17 cellular contexts compared by ENCODE assay signal in genomic region chr21:39637971-39638628, GRCh38. TPM values are rescaled to one million over a fixed set of nuclear protein-coding genes. Genes with fewer than 3 reads are reported as not detected.
DNase-seq lines count a peak whose midpoint lies in the region; ATAC-seq and TF ChIP-seq lines count a peak whose summit lies in the region.
"Had no signal": no experiment of that assay in that cellular context is flagged by ENCODE, and none has a peak within 500 bp of the region (broad histone marks: within the 10 kb centered on the region; RNA-seq: fewer than 3 reads in every experiment).

No MANE protein-coding gene starts in this region.

- H3K4me1 Mint-ChIP-seq in mesothelial cell of epicardium (peaks cover 25% of the 10 kb centered on the region), type B pancreatic cell (ENCODE audit: unreplicated experiment) (peaks cover 31% of the 10 kb centered on the region)

- H3K27me3 ChIP-seq in colonic mucosa: no peaks in the 10 kb centered on the region

- peak; percentile 40 for DNase-seq in DMS 273 (lab: John Stamatoyannopoulos, UW; ENCODE audit: unreplicated experiment)
- DNase-seq in DMS 273 treated with DMSO at 0.1 percent for 48 hours (lab: John Stamatoyannopoulos, UW): no peak
- peak; percentile 69 for DNase-seq in colonic mucosa
- no peak for DNase-seq in mesothelial cell of epicardium (ENCODE audit: low spot score in 2 of 2, unreplicated experiment in 2 of 2)
- DNase-seq in type B pancreatic cell (ENCODE audit: extremely low spot score, unreplicated experiment): no peak
- DNase-seq in central memory CD4-positive, alpha-beta T cell: no peak
- DNase-seq in NCI-H1436 (lab: John Stamatoyannopoulos, UW): no peak
- DNase-seq: activated CD4-positive, CD25-positive, alpha-beta regulatory T cell treated with anti-CD3 and anti-CD28 coated beads, Interleukin-2, amount 50 U/mL, for 72 hours; BE2C; effector memory CD4-positive, alpha-beta T cell; left cardiac atrium; SIG-M5; T-helper 2 cell had no signal

- ATAC-seq in GM18907 (IDR thresholded peaks at IDR 0.05; ENCODE audit: unreplicated experiment): no peak
- ATAC-seq: left cardiac atrium had no signal

- H3K9ac ChIP-seq in colonic mucosa (ENCODE audit: low read depth in 2 of 2, low read length in 2 of 2): peak overlapping the region; percentile 28 to 67

- TF ChIP-seq CTCF in colonic mucosa (IDR thresholded peaks at IDR 0.05) (no peak), mesothelial cell of epicardium (IDR thresholded peaks at IDR 0.05; ENCODE audit: unreplicated experiment) (no peak), type B pancreatic cell (conservative IDR thresholded peaks at IDR 0.05) (no peak)

- H3K27ac Mint-ChIP-seq in mesothelial cell of epicardium (peak overlapping the region; percentile 14), type B pancreatic cell (peak overlapping the region; percentile 94)
- H3K27ac Mint-ChIP-seq: progenitor cell of endocrine pancreas had no signal

- H3K36me3 Mint-ChIP-seq in mesothelial cell of epicardium (no peaks in the 10 kb centered on the region), type B pancreatic cell (peaks cover 10% of the 10 kb centered on the region)

- H3K9me3 ChIP-seq in colonic mucosa: no peaks in the 10 kb centered on the region
- H3K9me3 ChIP-seq: BE2C had no signal

- H3K4me3 ChIP-seq in colonic mucosa: no peak overlapping the region

- peak overlapping the region; percentile 87 for H3K27ac ChIP-seq in colonic mucosa
- H3K27ac ChIP-seq: 22Rv1 had no signal

- intact Hi-C loops in colonic mucosa (cut with DNase I): loop anchor here (10.0 kb wide), 1 partner anchor 113 kb away; no protein-coding TSS in a partner anchor

- H3K9me3 Mint-ChIP-seq in mesothelial cell of epicardium (no peaks in the 10 kb centered on the region), type B pancreatic cell (no peaks in the 10 kb centered on the region)

- H3K27me3 Mint-ChIP-seq in mesothelial cell of epicardium (ENCODE audit: low read depth) (no peaks in the 10 kb centered on the region), type B pancreatic cell (no peaks in the 10 kb centered on the region)

- H3K4me3 Mint-ChIP-seq in mesothelial cell of epicardium (no peak overlapping the region), type B pancreatic cell (peak overlapping the region; percentile 66)

- peaks cover 8% of the 10 kb centered on the region for H3K4me1 ChIP-seq in colonic mucosa
- H3K4me1 ChIP-seq: BE2C had no signal

- H3K36me3 ChIP-seq in colonic mucosa: no peaks in the 10 kb centered on the region
- H3K36me3 ChIP-seq: BE2C had no signal

RNA-seq across cellular contexts. Expression of gene B3GALT5, which starts 25.4 kb away (rescaled TPM):
- total RNA-seq in colonic mucosa: 100 to 1,000 TPM; 114 to 205 TPM
- 6.4 to 6.9 TPM (median 6.8 TPM) in 3 replicates for total RNA-seq in mesothelial cell of epicardium
- 14.2 and 27.5 TPM in 2 replicates for total RNA-seq in type B pancreatic cell (ENCODE audit: low replicate concordance)
- total RNA-seq: NCI-H460 had no signal

Comparison
In these comparisons a context has a peak if more than half of its experiments do, and no peak if none do; other contexts are left out.
1. DNase-seq: peak in DMS 273 (single experiment) and colonic mucosa (single experiment); none in DMS 273 treated with DMSO at 0.1 percent for 48 hours (single experiment), mesothelial cell of epicardium (0 of 2), type B pancreatic cell (single experiment), central memory CD4-positive, alpha-beta T cell (single experiment) and NCI-H1436 (single experiment).